ENCODE assay signal across 1 cellular context in genomic region chr1:109263597-109264378, GRCh38.
TF ChIP-seq lines count a peak whose summit lies in the region.

No MANE protein-coding gene starts in this region.

TF ChIP-seq in HepG2, 621 proteins besides CTCF, POLR2A, EP300 and RAD21 (continued from another document and continues in another):
- peak; percentile 75; the same call in 1 of the 2 replicates for TF ChIP-seq ARID3A (IDR thresholded peaks at IDR 0.05; ENCODE audit: low read depth, low read length)
- no peak for TF ChIP-seq ARID2 (CRISPR knock-in tag; IDR thresholded peaks at IDR 0.05; ENCODE audit: borderline replicate concordance)
- TF ChIP-seq, protein P1, sequence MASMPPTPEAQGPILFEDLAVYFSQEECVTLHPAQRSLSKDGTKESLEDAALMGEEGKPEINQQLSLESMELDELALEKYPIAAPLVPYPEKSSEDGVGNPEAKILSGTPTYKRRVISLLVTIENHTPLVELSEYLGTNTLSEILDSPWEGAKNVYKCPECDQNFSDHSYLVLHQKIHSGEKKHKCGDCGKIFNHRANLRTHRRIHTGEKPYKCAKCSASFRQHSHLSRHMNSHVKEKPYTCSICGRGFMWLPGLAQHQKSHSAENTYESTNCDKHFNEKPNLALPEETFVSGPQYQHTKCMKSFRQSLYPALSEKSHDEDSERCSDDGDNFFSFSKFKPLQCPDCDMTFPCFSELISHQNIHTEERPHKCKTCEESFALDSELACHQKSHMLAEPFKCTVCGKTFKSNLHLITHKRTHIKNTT (CRISPR knock-in tag; IDR thresholded peaks at IDR 0.05), result no peak
- TF ChIP-seq ZNF431 (CRISPR knock-in tag; IDR thresholded peaks at IDR 0.05; ENCODE audit: borderline replicate concordance, low read depth), result no peak
- no peak for TF ChIP-seq ZNF3 (CRISPR knock-in tag; IDR thresholded peaks at IDR 0.05)
- TF ChIP-seq MYC (CRISPR knock-in tag; IDR thresholded peaks at IDR 0.05; ENCODE audit: borderline replicate concordance), result peak; percentile 91
- TF ChIP-seq, protein P2, sequence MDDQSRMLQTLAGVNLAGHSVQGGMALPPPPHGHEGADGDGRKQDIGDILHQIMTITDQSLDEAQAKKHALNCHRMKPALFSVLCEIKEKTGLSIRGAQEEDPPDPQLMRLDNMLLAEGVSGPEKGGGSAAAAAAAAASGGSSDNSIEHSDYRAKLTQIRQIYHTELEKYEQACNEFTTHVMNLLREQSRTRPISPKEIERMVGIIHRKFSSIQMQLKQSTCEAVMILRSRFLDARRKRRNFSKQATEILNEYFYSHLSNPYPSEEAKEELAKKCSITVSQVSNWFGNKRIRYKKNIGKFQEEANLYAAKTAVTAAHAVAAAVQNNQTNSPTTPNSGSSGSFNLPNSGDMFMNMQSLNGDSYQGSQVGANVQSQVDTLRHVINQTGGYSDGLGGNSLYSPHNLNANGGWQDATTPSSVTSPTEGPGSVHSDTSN (CRISPR knock-in tag; IDR thresholded peaks at IDR 0.05; ENCODE audit: borderline replicate concordance), result no peak
- TF ChIP-seq AKAP8 (CRISPR knock-in tag; IDR thresholded peaks at IDR 0.05), result peak; percentile 87
- TF ChIP-seq RELA (CRISPR knock-in tag; IDR thresholded peaks at IDR 0.05), result peak; percentile 87; the same call in 1 of the 2 replicates
- peak; percentile 39; the same call in 1 of the 2 replicates for TF ChIP-seq PHF20 (CRISPR knock-in tag; IDR thresholded peaks at IDR 0.05)
- TF ChIP-seq THAP11 (CRISPR knock-in tag; IDR thresholded peaks at IDR 0.05), result peak; percentile 84
- no peak for TF ChIP-seq SP1 (IDR thresholded peaks at IDR 0.05)
- peak; percentile 67 for TF ChIP-seq SP1 (CRISPR knock-in tag; IDR thresholded peaks at IDR 0.05)
- peak; percentile 90 for TF ChIP-seq RNF2 (conservative IDR thresholded peaks at IDR 0.05; ENCODE audit: low read depth)
- TF ChIP-seq AGO2 (optimal IDR thresholded peaks at IDR 0.05; ENCODE audit: low read depth, low read length), result no peak
- TF ChIP-seq SNRNP70 (IDR thresholded peaks at IDR 0.05; ENCODE audit: low read depth, low read length), result no peak
- TF ChIP-seq, protein P3, sequence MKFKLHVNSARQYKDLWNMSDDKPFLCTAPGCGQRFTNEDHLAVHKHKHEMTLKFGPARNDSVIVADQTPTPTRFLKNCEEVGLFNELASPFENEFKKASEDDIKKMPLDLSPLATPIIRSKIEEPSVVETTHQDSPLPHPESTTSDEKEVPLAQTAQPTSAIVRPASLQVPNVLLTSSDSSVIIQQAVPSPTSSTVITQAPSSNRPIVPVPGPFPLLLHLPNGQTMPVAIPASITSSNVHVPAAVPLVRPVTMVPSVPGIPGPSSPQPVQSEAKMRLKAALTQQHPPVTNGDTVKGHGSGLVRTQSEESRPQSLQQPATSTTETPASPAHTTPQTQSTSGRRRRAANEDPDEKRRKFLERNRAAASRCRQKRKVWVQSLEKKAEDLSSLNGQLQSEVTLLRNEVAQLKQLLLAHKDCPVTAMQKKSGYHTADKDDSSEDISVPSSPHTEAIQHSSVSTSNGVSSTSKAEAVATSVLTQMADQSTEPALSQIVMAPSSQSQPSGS (CRISPR knock-in tag; IDR thresholded peaks at IDR 0.05), result peak; percentile 67; the same call in 1 of the 2 replicates
- TF ChIP-seq, protein P4, sequence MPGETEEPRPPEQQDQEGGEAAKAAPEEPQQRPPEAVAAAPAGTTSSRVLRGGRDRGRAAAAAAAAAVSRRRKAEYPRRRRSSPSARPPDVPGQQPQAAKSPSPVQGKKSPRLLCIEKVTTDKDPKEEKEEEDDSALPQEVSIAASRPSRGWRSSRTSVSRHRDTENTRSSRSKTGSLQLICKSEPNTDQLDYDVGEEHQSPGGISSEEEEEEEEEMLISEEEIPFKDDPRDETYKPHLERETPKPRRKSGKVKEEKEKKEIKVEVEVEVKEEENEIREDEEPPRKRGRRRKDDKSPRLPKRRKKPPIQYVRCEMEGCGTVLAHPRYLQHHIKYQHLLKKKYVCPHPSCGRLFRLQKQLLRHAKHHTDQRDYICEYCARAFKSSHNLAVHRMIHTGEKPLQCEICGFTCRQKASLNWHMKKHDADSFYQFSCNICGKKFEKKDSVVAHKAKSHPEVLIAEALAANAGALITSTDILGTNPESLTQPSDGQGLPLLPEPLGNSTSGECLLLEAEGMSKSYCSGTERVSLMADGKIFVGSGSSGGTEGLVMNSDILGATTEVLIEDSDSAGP (CRISPR knock-in tag; IDR thresholded peaks at IDR 0.05; ENCODE audit: borderline replicate concordance), result peak; percentile 96
- peak; percentile 63; the same call in 1 of the 2 replicates for TF ChIP-seq CHCHD3 (CRISPR knock-in tag; IDR thresholded peaks at IDR 0.05)
- TF ChIP-seq GLMP (CRISPR knock-in tag; IDR thresholded peaks at IDR 0.05; ENCODE audit: borderline replicate concordance), result no peak
- TF ChIP-seq ZHX1 (CRISPR knock-in tag; IDR thresholded peaks at IDR 0.05; ENCODE audit: low read depth), result peak; percentile 77
- peak; percentile 38 for TF ChIP-seq ZNF883 (CRISPR knock-in tag; IDR thresholded peaks at IDR 0.05; ENCODE audit: not compliant biosample characterization)
- TF ChIP-seq ZNF230 (CRISPR knock-in tag; IDR thresholded peaks at IDR 0.05), result peak; percentile 85; the same call in 1 of the 2 replicates
- no peak for TF ChIP-seq GTF2F1 (IDR thresholded peaks at IDR 0.05; ENCODE audit: low read length)
- peak; percentile 82; the same call in 1 of the 2 replicates for TF ChIP-seq ZNF510 (CRISPR knock-in tag; IDR thresholded peaks at IDR 0.05; ENCODE audit: low read depth)
- no peak for TF ChIP-seq ATM (IDR thresholded peaks at IDR 0.05; ENCODE audit: borderline replicate concordance)
- TF ChIP-seq NFKBIZ (CRISPR knock-in tag; IDR thresholded peaks at IDR 0.05), result no peak
- no peak; the same call in none of the 2 replicates for TF ChIP-seq RXRA (CRISPR knock-in tag; IDR thresholded peaks at IDR 0.05)
- peak; percentile 100 for TF ChIP-seq ZBTB33 (CRISPR knock-in tag; IDR thresholded peaks at IDR 0.05)
- TF ChIP-seq ATF3 (CRISPR knock-in tag; IDR thresholded peaks at IDR 0.05), result no peak
- no peak; the same call in 1 of the 2 replicates for TF ChIP-seq FOXC1 (CRISPR knock-in tag; IDR thresholded peaks at IDR 0.05; ENCODE audit: borderline replicate concordance)
- peak; percentile 59; the same call in 1 of the 2 replicates for TF ChIP-seq BCL6 (CRISPR knock-in tag; IDR thresholded peaks at IDR 0.05)
- peak; percentile 89; the same call in 1 of the 2 replicates for TF ChIP-seq KDM4B (CRISPR knock-in tag; IDR thresholded peaks at IDR 0.05)
- peak; percentile 96; the same call in 1 of the 2 replicates for TF ChIP-seq ZBTB4 (CRISPR knock-in tag; IDR thresholded peaks at IDR 0.05; ENCODE audit: borderline replicate concordance)
- TF ChIP-seq ZNF44 (CRISPR knock-in tag; IDR thresholded peaks at IDR 0.05), result 0 out of 2 replicates have a peak, but pooled peaks have one; percentile 53
- peak; percentile 80 for TF ChIP-seq CBFB (CRISPR knock-in tag; IDR thresholded peaks at IDR 0.05)
- TF ChIP-seq CSRNP2 (CRISPR knock-in tag; conservative IDR thresholded peaks at IDR 0.05; ENCODE audit: low read depth), result no peak
